8 cellular contexts compared by ENCODE assay signal in the genomic region with DNA sequence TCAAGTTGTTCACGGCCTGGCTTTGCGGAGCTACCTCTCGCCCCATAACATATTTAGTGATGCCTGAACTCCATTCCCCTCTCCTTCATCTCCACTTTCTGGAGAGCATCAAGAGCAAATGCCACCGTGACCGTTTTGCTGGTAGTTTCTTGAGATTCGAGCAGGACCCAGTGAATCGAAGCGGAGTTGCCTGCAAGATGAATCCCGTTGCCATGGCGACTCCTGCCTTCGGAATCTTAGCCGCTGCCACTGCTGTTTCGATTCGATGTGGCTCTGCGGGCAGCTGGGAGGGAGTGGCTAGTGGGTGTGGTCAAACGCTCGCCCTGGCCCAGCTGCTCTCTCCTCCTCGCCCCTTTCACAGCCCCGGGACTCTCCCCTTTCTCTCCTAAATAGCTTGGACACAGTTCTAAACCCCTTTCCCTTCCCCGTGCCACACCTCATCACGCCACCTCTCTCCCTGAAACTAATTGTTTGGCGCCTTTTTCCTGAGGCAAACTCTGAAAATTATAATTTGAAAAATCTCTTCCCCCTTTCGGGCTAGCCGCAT. TPM values are rescaled to one million over a fixed set of nuclear protein-coding genes. Genes with fewer than 3 reads are reported as not detected.
A peak's percentile ranks its signal among the peaks of the same experiment; 100 is the strongest.
DNase-seq lines count a peak whose midpoint lies in the region; ATAC-seq and TF ChIP-seq lines count a peak whose summit lies in the region.

No MANE protein-coding gene starts in this region.

- peaks cover 4% of the 10 kb centered on the region for H3K36me3 Mint-ChIP-seq in CD8-positive, alpha-beta T cell
- H3K36me3 Mint-ChIP-seq in endothelial cell (ENCODE audit: low read depth, unreplicated experiment) (peaks cover 12% of the 10 kb centered on the region), mesothelial cell of epicardium (no peaks in the 10 kb centered on the region)

- no peaks in the 10 kb centered on the region for H3K27me3 ChIP-seq in CD8-positive, alpha-beta T cell (ENCODE audit: insufficient read depth, low read length)

- H3K4me1 ChIP-seq in CD8-positive, alpha-beta T cell (ENCODE audit: insufficient read depth, low read length): peaks cover 14% of the 10 kb centered on the region

- peak overlapping the region; percentile 63 for H3K4me3 ChIP-seq in CD8-positive, alpha-beta T cell (ENCODE audit: low read depth, low read length)

- no peaks in the 10 kb centered on the region for H3K36me3 ChIP-seq in CD8-positive, alpha-beta T cell (ENCODE audit: insufficient read depth, low read length)

- H3K27ac Mint-ChIP-seq in CD8-positive, alpha-beta T cell: peak overlapping the region; percentile 98
- H3K27ac Mint-ChIP-seq in endothelial cell (ENCODE audit: unreplicated experiment) (peak overlapping the region; percentile 95), mesothelial cell of epicardium (peak overlapping the region; percentile 86)

- intact Hi-C loops in CD8-positive, alpha-beta T cell (cut with DNase I, micrococcal nuclease): loop anchor here (2.0 to 10.0 kb wide), 20 partner anchors 63 to 1925 kb away; a partner anchor contains a TSS

- no peak for ATAC-seq in CD8-positive, alpha-beta T cell
- peak; percentile 13 for ATAC-seq in GM19468 (IDR thresholded peaks at IDR 0.05; ENCODE audit: extremely low read depth, unreplicated experiment)

- no peaks in the 10 kb centered on the region for H3K9me3 Mint-ChIP-seq in CD8-positive, alpha-beta T cell
- H3K9me3 Mint-ChIP-seq in endothelial cell (ENCODE audit: unreplicated experiment) (no peaks in the 10 kb centered on the region), mesothelial cell of epicardium (no peaks in the 10 kb centered on the region)

- DNase-seq in CD8-positive, alpha-beta T cell: peak; percentile 37 to 69 (median 61)
- DNase-seq in HPDE6-E6E7 (ENCODE audit: extremely low spot score) (peak; percentile 85), NOMO-1 (lab: John Stamatoyannopoulos, UW; ENCODE audit: unreplicated experiment in 2 of 2) (peak; percentile 52 to 64), endothelial cell (ENCODE audit: low spot score) (peak; percentile 78), mesothelial cell of epicardium (ENCODE audit: low spot score in 2 of 2, unreplicated experiment in 2 of 2) (peak; percentile 48 to 76)
- peak; percentile 44 for DNase-seq in activated CD8-positive, alpha-beta memory T cell treated with anti-CD3 and anti-CD28 coated beads, Interleukin-2, amount 50 U/mL, for 24 hours (ENCODE audit: extremely low read depth)
- DNase-seq in stimulated activated CD8-positive, alpha-beta memory T cell treated with anti-CD3 and anti-CD28 coated beads, Interleukin-15, amount 100 ng/mL, for 24 hours (ENCODE audit: low read depth): peak; percentile 38

- H3K4me3 Mint-ChIP-seq in CD8-positive, alpha-beta T cell: peak overlapping the region; percentile 98
- peak overlapping the region; percentile 97 for H3K4me3 Mint-ChIP-seq in endothelial cell (ENCODE audit: unreplicated experiment)
- peak overlapping the region; percentile 85 for H3K4me3 Mint-ChIP-seq in mesothelial cell of epicardium

- H3K27me3 Mint-ChIP-seq in CD8-positive, alpha-beta T cell (ENCODE audit: low read depth): peaks cover under 1% of the 10 kb centered on the region
- H3K27me3 Mint-ChIP-seq in endothelial cell (ENCODE audit: unreplicated experiment) (peaks cover 12% of the 10 kb centered on the region), mesothelial cell of epicardium (ENCODE audit: low read depth) (peaks cover 2% of the 10 kb centered on the region)

- no peak for TF ChIP-seq CTCF in CD8-positive, alpha-beta T cell (IDR thresholded peaks at IDR 0.05)
- TF ChIP-seq CTCF in endothelial cell (IDR thresholded peaks at IDR 0.05; ENCODE audit: unreplicated experiment): no peak
- TF ChIP-seq CTCF in mesothelial cell of epicardium (IDR thresholded peaks at IDR 0.05; ENCODE audit: unreplicated experiment): no peak

- CTCF ChIA-PET in CD8-positive, alpha-beta T cell (lab: Charles Lee): interaction anchor here (1.8 kb wide), 1 partner anchor 13 kb away, joined by 6 read pairs; no protein-coding TSS in a partner anchor

- peak overlapping the region; percentile 76 for H3K27ac ChIP-seq in CD8-positive, alpha-beta T cell (ENCODE audit: low read depth, low read length)

- POLR2A ChIA-PET in CD8-positive, alpha-beta T cell (lab: Charles Lee): interaction anchor here (1.8 kb wide), 1 partner anchor 295 kb away, joined by 5 read pairs; a partner anchor contains a TSS

- peaks cover 17% of the 10 kb centered on the region for H3K4me1 Mint-ChIP-seq in CD8-positive, alpha-beta T cell (ENCODE audit: low read depth)
- H3K4me1 Mint-ChIP-seq in endothelial cell (ENCODE audit: unreplicated experiment) (peaks cover 32% of the 10 kb centered on the region), mesothelial cell of epicardium (peaks cover 43% of the 10 kb centered on the region)

- no peaks in the 10 kb centered on the region for H3K9me3 ChIP-seq in CD8-positive, alpha-beta T cell (ENCODE audit: low read length)

RNA-seq across cellular contexts. Expression of a gene that starts 1.4 kb away (rescaled TPM):
- 1 to 10 TPM; 5.1 to 5.6 TPM for total RNA-seq in CD8-positive, alpha-beta T cell
- total RNA-seq in endothelial cell (ENCODE audit: unreplicated experiment) (103 TPM), mesothelial cell of epicardium (35.3 to 44.8 TPM (median 44.2 TPM) in 3 replicates)
